Comparison of ENCODE assay signal across 1 cellular context in genomic region chr5:72214168-72214567, GRCh38.
TF ChIP-seq lines count a peak whose summit lies in the region.

No MANE protein-coding gene starts in this region.

TF ChIP-seq in GM23338, 12 proteins besides CTCF, POLR2A, EP300 and RAD21 (continued from another document):
- TF ChIP-seq, protein P1, sequence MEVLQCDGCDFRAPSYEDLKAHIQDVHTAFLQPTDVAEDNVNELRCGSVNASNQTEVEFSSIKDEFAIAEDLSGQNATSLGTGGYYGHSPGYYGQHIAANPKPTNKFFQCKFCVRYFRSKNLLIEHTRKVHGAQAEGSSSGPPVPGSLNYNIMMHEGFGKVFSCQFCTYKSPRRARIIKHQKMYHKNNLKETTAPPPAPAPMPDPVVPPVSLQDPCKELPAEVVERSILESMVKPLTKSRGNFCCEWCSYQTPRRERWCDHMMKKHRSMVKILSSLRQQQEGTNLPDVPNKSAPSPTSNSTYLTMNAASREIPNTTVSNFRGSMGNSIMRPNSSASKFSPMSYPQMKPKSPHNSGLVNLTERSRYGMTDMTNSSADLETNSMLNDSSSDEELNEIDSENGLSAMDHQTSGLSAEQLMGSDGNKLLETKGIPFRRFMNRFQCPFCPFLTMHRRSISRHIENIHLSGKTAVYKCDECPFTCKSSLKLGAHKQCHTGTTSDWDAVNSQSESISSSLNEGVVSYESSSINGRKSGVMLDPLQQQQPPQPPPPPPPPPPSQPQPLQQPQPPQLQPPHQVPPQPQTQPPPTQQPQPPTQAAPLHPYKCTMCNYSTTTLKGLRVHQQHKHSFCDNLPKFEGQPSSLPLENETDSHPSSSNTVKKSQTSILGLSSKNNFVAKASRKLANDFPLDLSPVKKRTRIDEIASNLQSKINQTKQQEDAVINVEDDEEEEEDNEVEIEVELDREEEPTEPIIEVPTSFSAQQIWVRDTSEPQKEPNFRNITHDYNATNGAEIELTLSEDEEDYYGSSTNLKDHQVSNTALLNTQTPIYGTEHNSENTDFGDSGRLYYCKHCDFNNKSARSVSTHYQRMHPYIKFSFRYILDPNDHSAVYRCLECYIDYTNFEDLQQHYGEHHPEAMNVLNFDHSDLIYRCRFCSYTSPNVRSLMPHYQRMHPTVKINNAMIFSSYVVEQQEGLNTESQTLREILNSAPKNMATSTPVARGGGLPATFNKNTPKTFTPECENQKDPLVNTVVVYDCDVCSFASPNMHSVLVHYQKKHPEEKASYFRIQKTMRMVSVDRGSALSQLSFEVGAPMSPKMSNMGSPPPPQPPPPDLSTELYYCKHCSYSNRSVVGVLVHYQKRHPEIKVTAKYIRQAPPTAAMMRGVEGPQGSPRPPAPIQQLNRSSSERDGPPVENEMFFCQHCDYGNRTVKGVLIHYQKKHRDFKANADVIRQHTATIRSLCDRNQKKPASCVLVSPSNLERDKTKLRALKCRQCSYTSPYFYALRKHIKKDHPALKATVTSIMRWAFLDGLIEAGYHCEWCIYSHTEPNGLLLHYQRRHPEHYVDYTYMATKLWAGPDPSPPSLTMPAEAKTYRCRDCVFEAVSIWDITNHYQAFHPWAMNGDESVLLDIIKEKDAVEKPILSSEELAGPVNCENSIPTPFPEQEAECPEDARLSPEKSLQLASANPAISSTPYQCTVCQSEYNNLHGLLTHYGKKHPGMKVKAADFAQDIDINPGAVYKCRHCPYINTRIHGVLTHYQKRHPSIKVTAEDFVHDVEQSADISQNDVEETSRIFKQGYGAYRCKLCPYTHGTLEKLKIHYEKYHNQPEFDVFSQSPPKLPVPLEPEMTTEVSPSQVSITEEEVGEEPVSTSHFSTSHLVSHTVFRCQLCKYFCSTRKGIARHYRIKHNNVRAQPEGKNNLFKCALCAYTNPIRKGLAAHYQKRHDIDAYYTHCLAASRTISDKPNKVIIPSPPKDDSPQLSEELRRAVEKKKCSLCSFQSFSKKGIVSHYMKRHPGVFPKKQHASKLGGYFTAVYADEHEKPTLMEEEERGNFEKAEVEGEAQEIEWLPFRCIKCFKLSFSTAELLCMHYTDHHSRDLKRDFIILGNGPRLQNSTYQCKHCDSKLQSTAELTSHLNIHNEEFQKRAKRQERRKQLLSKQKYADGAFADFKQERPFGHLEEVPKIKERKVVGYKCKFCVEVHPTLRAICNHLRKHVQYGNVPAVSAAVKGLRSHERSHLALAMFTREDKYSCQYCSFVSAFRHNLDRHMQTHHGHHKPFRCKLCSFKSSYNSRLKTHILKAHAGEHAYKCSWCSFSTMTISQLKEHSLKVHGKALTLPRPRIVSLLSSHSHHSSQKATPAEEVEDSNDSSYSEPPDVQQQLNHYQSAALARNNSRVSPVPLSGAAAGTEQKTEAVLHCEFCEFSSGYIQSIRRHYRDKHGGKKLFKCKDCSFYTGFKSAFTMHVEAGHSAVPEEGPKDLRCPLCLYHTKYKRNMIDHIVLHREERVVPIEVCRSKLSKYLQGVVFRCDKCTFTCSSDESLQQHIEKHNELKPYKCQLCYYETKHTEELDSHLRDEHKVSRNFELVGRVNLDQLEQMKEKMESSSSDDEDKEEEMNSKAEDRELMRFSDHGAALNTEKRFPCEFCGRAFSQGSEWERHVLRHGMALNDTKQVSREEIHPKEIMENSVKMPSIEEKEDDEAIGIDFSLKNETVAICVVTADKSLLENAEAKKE (CRISPR knock-in tag; IDR thresholded peaks at IDR 0.05), result no peak
TF ChIP-seq in GM23338: peak in this region for 0.
